ENCODE assay signal across 8 cellular contexts in the genomic region with DNA sequence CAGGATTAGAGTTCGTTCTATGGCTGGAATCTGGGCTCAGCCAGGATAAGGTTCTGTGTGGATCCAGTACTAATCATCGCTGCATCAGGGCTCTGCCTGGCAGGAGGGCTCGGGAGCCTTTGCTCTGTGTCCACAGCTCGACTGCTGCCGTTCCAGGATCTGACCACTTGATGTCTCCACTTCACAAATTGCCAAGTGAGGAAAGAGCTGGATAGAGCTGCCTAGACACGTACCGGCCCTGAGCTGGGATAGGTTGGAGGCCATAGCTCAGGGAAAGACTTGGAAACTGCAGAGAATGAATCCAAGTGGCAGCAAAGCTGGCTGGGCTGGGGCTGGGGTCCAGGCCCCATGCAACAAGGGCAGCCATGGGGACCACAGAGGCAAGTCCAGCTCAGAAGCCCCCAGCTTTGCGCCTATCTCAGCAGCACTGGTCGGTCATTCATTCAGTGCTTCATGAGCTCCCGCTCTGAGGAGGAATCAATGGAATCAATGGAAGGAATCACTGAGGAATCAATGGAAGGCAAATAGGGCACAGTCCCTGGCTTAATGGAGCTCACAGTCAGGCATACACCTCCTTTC. TPM values are rescaled to one million over a fixed set of nuclear protein-coding genes. Genes with fewer than 3 reads are reported as not detected.
DNase-seq lines count a peak whose midpoint lies in the region; ATAC-seq and TF ChIP-seq lines count a peak whose summit lies in the region.

No MANE protein-coding gene starts in this region.

- H3K9me2 ChIP-seq in SU-DHL-6 (replicated peaks; ENCODE audit: insufficient read depth, low read length): no peaks in the 10 kb centered on the region

- H3K4me3 ChIP-seq in SU-DHL-6 (ENCODE audit: insufficient read depth, low read length, poor library complexity, severe bottlenecking): no peak overlapping the region
- H3K4me3 ChIP-seq in cardiac muscle cell: no peak overlapping the region
- H3K4me3 ChIP-seq in psoas muscle: no peak overlapping the region

- ATAC-seq in HG02759 (IDR thresholded peaks at IDR 0.05; ENCODE audit: unreplicated experiment) (peak; percentile 62), psoas muscle (peak; percentile 97 to 99 (median 98)), GM19455 (IDR thresholded peaks at IDR 0.05; ENCODE audit: unreplicated experiment) (no peak)
- peak; percentile 82 for ATAC-seq in activated naive CD8-positive, alpha-beta T cell treated with anti-CD3 and anti-CD28 coated beads, Interleukin-2, amount 10 ng/mL, durations not matched to agents 7 days and 5 days (ENCODE audit: low read depth)

- DNase-seq in NCI-H1417 (lab: John Stamatoyannopoulos, UW): peak; percentile 72 to 92 (median 81)
- DNase-seq in activated naive CD8-positive, alpha-beta T cell treated with anti-CD3 and anti-CD28 coated beads, Interleukin-2, amount 10 ng/mL, durations not matched to agents 7 days and 5 days: peak; percentile 70
- peak; percentile 86 to 92 for DNase-seq in cardiac muscle cell (ENCODE audit: low read depth in 1 of 2, low spot score in 1 of 2)
- DNase-seq in psoas muscle: peak; percentile 74 to 83

- peaks cover 12% of the 10 kb centered on the region for H3F3A ChIP-seq in SU-DHL-6 (ENCODE audit: insufficient read depth)

- intact Hi-C loops in psoas muscle (cut with DNase I): loop anchor here (1.0 to 5.0 kb wide), 4 partner anchors 22 to 104 kb away; no protein-coding TSS in a partner anchor

- WGBS in psoas muscle, 3 donors: 30 to 32% (median 31%) methylated on average over 10 of the region's 10 CpGs

- H3K9ac ChIP-seq in SU-DHL-6 (ENCODE audit: low read length): peak overlapping the region; percentile 62

- no peaks in the 10 kb centered on the region for H3K36me3 ChIP-seq in SU-DHL-6 (ENCODE audit: low read length)
- H3K36me3 ChIP-seq in cardiac muscle cell: no peaks in the 10 kb centered on the region
- no peaks in the 10 kb centered on the region for H3K36me3 ChIP-seq in psoas muscle (ENCODE audit: insufficient read depth in 1 of 2, low read depth in 1 of 2)

- H3K4me2 ChIP-seq in SU-DHL-6 (ENCODE audit: low read depth, low read length, poor library complexity, severe bottlenecking): peak overlapping the region; percentile 64

- H3K27ac Mint-ChIP-seq in activated naive CD8-positive, alpha-beta T cell treated with anti-CD3 and anti-CD28 coated beads, Interleukin-2, amount 10 ng/mL, durations not matched to agents 7 days and 5 days: peak overlapping the region; percentile 87

- H3K36me3 Mint-ChIP-seq in activated naive CD8-positive, alpha-beta T cell treated with anti-CD3 and anti-CD28 coated beads, Interleukin-2, amount 10 ng/mL, durations not matched to agents 7 days and 5 days: no peaks in the 10 kb centered on the region

- H3K79me2 ChIP-seq in SU-DHL-6 (ENCODE audit: insufficient read depth, low read length): no peaks in the 10 kb centered on the region

- no peaks in the 10 kb centered on the region for H3K9me3 ChIP-seq in SU-DHL-6 (ENCODE audit: insufficient read depth, low read length)
- H3K9me3 ChIP-seq in cardiac muscle cell (ENCODE audit: low read depth): no peaks in the 10 kb centered on the region
- H3K9me3 ChIP-seq in psoas muscle: no peaks in the 10 kb centered on the region

- H3K27me3 ChIP-seq in SU-DHL-6 (ENCODE audit: low read length): no peaks in the 10 kb centered on the region
- H3K27me3 ChIP-seq in cardiac muscle cell: no peaks in the 10 kb centered on the region
- H3K27me3 ChIP-seq in psoas muscle (ENCODE audit: insufficient read depth in 3 of 3, low read length in 2 of 3): no peaks in the 10 kb centered on the region

- H3K27me3 Mint-ChIP-seq in activated naive CD8-positive, alpha-beta T cell treated with anti-CD3 and anti-CD28 coated beads, Interleukin-2, amount 10 ng/mL, durations not matched to agents 7 days and 5 days: no peaks in the 10 kb centered on the region

- no peaks in the 10 kb centered on the region for H4K20me1 ChIP-seq in SU-DHL-6 (ENCODE audit: low read depth, low read length)

- H3K4me3 Mint-ChIP-seq in activated naive CD8-positive, alpha-beta T cell treated with anti-CD3 and anti-CD28 coated beads, Interleukin-2, amount 10 ng/mL, durations not matched to agents 7 days and 5 days: peak overlapping the region; percentile 71

- H2AFZ ChIP-seq in SU-DHL-6 (ENCODE audit: low read depth, low read length, severe bottlenecking): peak overlapping the region; percentile 29

- POLR2A ChIA-PET in activated naive CD8-positive, alpha-beta T cell treated with anti-CD3 and anti-CD28 coated beads, Interleukin-2, amount 10 ng/mL, durations not matched to agents 7 days and 5 days (lab: Charles Lee): interaction anchor here (0.9 to 4.3 kb wide), 17 partner anchors 15 to 152 kb away, joined by 3 to 55 read pairs (median 4); partner anchors contain the start of gene TOP1

- H3K4me1 Mint-ChIP-seq in activated naive CD8-positive, alpha-beta T cell treated with anti-CD3 and anti-CD28 coated beads, Interleukin-2, amount 10 ng/mL, durations not matched to agents 7 days and 5 days: peaks cover 49% of the 10 kb centered on the region

- H3K4me1 ChIP-seq in cardiac muscle cell (ENCODE audit: low read depth): no peaks in the 10 kb centered on the region
- H3K4me1 ChIP-seq in psoas muscle: no peaks in the 10 kb centered on the region

- peak; percentile 71 for TF ChIP-seq CTCF in GM12801 (IDR thresholded peaks at IDR 0.05; ENCODE audit: extremely low read depth, insufficient read length)
- TF ChIP-seq CTCF in SU-DHL-6 (IDR thresholded peaks at IDR 0.05; ENCODE audit: insufficient read depth, low read length, poor library complexity, severe bottlenecking): peak; percentile 80
- peak; percentile 92 for TF ChIP-seq CTCF in cardiac muscle cell (IDR thresholded peaks at IDR 0.05; ENCODE audit: low read depth, low read length)
- peak; percentile 83 for TF ChIP-seq CTCF in psoas muscle (IDR thresholded peaks at IDR 0.05)

- no peaks in the 10 kb centered on the region for H3K9me3 Mint-ChIP-seq in activated naive CD8-positive, alpha-beta T cell treated with anti-CD3 and anti-CD28 coated beads, Interleukin-2, amount 10 ng/mL, durations not matched to agents 7 days and 5 days

- H3K27ac ChIP-seq in SU-DHL-6 (ENCODE audit: low read depth, low read length): peak overlapping the region; percentile 91
- H3K27ac ChIP-seq in cardiac muscle cell: no peak overlapping the region
- no peak overlapping the region for H3K27ac ChIP-seq in psoas muscle

RNA-seq across cellular contexts. Expression of gene TOP1, which starts 38.0 kb away (rescaled TPM):
- 10 to 100 TPM; 72.6 to 75.2 TPM for total RNA-seq in activated naive CD8-positive, alpha-beta T cell treated with anti-CD3 and anti-CD28 coated beads, Interleukin-2, amount 10 ng/mL, durations not matched to agents 7 days and 5 days
- 12.4 and 21.5 TPM in 2 replicates for total RNA-seq in cardiac muscle cell
- polyA plus RNA-seq in cardiac muscle cell: 21.5 and 21.7 TPM in 2 replicates
- 10 to 100 TPM; 19.9 to 30.7 (median 22.9) TPM for total RNA-seq in psoas muscle
- 10 to 100 TPM; 10.6 to 24.6 (median 19.9) TPM for polyA plus RNA-seq in psoas muscle
